In genomic region chr7:10956528-10956927, GRCh38 we compare ENCODE assay signal across 1 cellular context.
TF ChIP-seq lines count a peak whose summit lies in the region.

No MANE protein-coding gene starts in this region.

TF ChIP-seq in HepG2, 621 proteins besides CTCF, POLR2A, EP300 and RAD21:
- TF ChIP-seq ZNF7 (CRISPR knock-in tag; IDR thresholded peaks at IDR 0.05) (peak; percentile 40; the same call in 1 of the 2 replicates), ARNT2 (CRISPR knock-in tag; IDR thresholded peaks at IDR 0.05; ENCODE audit: low read depth) (no peak)
